22 cellular contexts compared by ENCODE assay signal in genomic region chr4:1105067-1105466, GRCh38. TPM values are rescaled to one million over a fixed set of nuclear protein-coding genes. Genes with fewer than 3 reads are reported as not detected.
"Had no signal": no experiment of that assay in that cellular context is flagged by ENCODE, and none has a peak within 500 bp of the region (broad histone marks: within the 10 kb centered on the region; RNA-seq: fewer than 3 reads in every experiment).

No MANE protein-coding gene starts in this region.

- H3K4me1 Mint-ChIP-seq: mesothelial cell of epicardium; natural killer cell; stimulated activated memory B cell treated with anti-CD40 and anti-IgM and Interleukin-4, amounts not matched to agents 10 μg/mL and 1 μg/mL and 100 μg/mL, for 72 hours had no signal

- H3K27ac Mint-ChIP-seq: mesothelial cell of epicardium; natural killer cell; stimulated activated memory B cell treated with anti-CD40 and anti-IgM and Interleukin-4, amounts not matched to agents 10 μg/mL and 1 μg/mL and 100 μg/mL, for 72 hours; stimulated activated naive CD8-positive, alpha-beta T cell treated with anti-CD3 and anti-CD28 coated beads, Interleukin-15, Interleukin-2, amounts not matched to agents 100 ng/mL and 50 ng/mL, for 24 hours had no signal

- DNase-seq: cerebellar nuclear complex; colonic mucosa; dermis blood vessel endothelial cell; effector CD4-positive, alpha-beta T cell; gastrocnemius medialis; islet precursor cell; mammary epithelial cell; natural killer cell; psoas muscle; spleen; stimulated activated CD4-positive, alpha-beta T cell treated with anti-CD3 and anti-CD28 coated beads, Interleukin-15, amount 100 ng/mL, for 24 hours; stimulated activated CD4-positive, alpha-beta T cell treated with anti-CD3 and anti-CD28 coated beads, Interleukin-1b, Interleukin-23, amount 100 ng/mL, for 48 hours; stimulated activated CD4-positive, alpha-beta T cell treated with anti-CD3 and anti-CD28 coated beads, Interleukin-4, amount 100 ng/mL, for 24 hours; uterus had no signal

- H3K4me3 Mint-ChIP-seq: mesothelial cell of epicardium; natural killer cell; stimulated activated memory B cell treated with anti-CD40 and anti-IgM and Interleukin-4, amounts not matched to agents 10 μg/mL and 1 μg/mL and 100 μg/mL, for 72 hours; stimulated activated naive CD8-positive, alpha-beta T cell treated with anti-CD3 and anti-CD28 coated beads, Interleukin-15, Interleukin-2, amounts not matched to agents 100 ng/mL and 50 ng/mL, for 24 hours; type B pancreatic cell had no signal

- H3K36me3 Mint-ChIP-seq: mesothelial cell of epicardium; natural killer cell; stimulated activated memory B cell treated with anti-CD40 and anti-IgM and Interleukin-4, amounts not matched to agents 10 μg/mL and 1 μg/mL and 100 μg/mL, for 72 hours; type B pancreatic cell had no signal

- H3K9me3 Mint-ChIP-seq: natural killer cell; stimulated activated memory B cell treated with anti-CD40 and anti-IgM and Interleukin-4, amounts not matched to agents 10 μg/mL and 1 μg/mL and 100 μg/mL, for 72 hours; stimulated activated naive CD8-positive, alpha-beta T cell treated with anti-CD3 and anti-CD28 coated beads, Interleukin-15, Interleukin-2, amounts not matched to agents 100 ng/mL and 50 ng/mL, for 24 hours; type B pancreatic cell had no signal

- H3K4me3 ChIP-seq: colonic mucosa, esophagus muscularis mucosa, gastrocnemius medialis, psoas muscle, spleen, thoracic aorta, uterus had no signal

- H3K36me3 ChIP-seq: colonic mucosa, esophagus muscularis mucosa, gastrocnemius medialis, spleen, thoracic aorta, uterus had no signal

- H3K9me3 ChIP-seq: colonic mucosa, esophagus muscularis mucosa, gastrocnemius medialis, psoas muscle, spleen, thoracic aorta, uterus had no signal

- H3K4me1 ChIP-seq: esophagus muscularis mucosa, gastrocnemius medialis, psoas muscle, spleen, uterus had no signal

- H3K27ac ChIP-seq: colonic mucosa, epithelial cell of prostate, esophagus muscularis mucosa, gastrocnemius medialis, psoas muscle, spleen, thoracic aorta, uterus had no signal

- H3K27me3 ChIP-seq: colonic mucosa, uterus had no signal

RNA-seq across cellular contexts. Expression of gene RNF212, which starts 8.3 kb away (rescaled TPM):
- total RNA-seq: myocyte had no signal
